8 cellular contexts compared by ENCODE assay signal in the genomic region with DNA sequence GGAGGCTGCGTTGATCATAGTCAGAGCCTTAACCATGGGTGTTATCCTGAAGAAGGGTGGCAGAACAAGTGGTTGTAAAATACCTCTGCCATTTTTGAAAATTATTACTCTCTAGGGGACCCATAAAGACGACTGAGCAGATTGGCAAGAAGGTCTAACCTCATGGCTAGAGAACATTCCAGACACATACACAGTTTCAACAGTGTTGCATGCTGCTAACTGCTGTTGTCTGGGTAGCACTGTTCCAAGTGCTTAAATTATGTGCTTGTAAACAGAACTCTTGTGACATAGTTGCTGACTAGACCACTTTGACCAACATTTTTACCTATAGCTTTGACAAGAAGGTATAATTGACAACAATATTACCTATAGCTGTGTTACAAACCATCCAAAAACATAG. TPM values are rescaled to one million over a fixed set of nuclear protein-coding genes. Genes with fewer than 3 reads are reported as not detected.
"Had no signal": no experiment of that assay in that cellular context is flagged by ENCODE, and none has a peak within 500 bp of the region (broad histone marks: within the 10 kb centered on the region; RNA-seq: fewer than 3 reads in every experiment).

No MANE protein-coding gene starts in this region.

- H2AFZ ChIP-seq: GM23248 had no signal

- H3K4me1 ChIP-seq: HAP-1 had no signal

- H3K36me3 ChIP-seq: HAP-1 had no signal

- H3K27ac ChIP-seq: GM23248 had no signal

- H3K9ac ChIP-seq: GM23248 had no signal

- DNase-seq: GM23248, H7, IMR-90, KG1 had no signal

- ATAC-seq: HCT116, K562 had no signal

- H3K4me3 ChIP-seq: GM23248, HAP-1, K562 had no signal

- H3K9me3 ChIP-seq: HAP-1 had no signal

- FAIRE-seq: HTR-8/SVneo, K562 had no signal

RNA-seq across cellular contexts. Expression of a gene that starts 46.1 kb away (rescaled TPM):
- total RNA-seq: K562 had no signal
- polyA plus RNA-seq: K562 had no signal
